In the genomic region with DNA sequence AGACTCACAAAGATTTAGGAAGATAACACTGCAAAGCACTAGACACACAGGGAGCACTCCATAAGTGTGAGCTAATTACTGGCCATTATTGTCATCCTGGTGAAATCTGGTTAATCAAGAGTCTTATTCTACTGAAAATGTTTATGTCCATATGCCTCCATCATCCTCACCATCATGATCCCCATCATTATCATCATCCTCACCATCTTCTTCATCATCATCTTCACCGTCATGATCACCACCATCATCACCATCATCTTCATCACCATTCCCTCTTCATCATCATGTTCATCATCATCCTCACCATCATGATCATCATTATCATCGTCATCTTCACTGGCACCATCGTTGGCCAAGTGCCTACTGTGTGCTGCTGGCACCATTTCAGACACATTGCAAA, we compare ENCODE assay signal across 19 cellular contexts.
A peak's percentile ranks its signal among the peaks of the same experiment; 100 is the strongest.
DNase-seq lines count a peak whose midpoint lies in the region; ATAC-seq and TF ChIP-seq lines count a peak whose summit lies in the region.
"Had no signal": no experiment of that assay in that cellular context is flagged by ENCODE, and none has a peak within 500 bp of the region (broad histone marks: within the 10 kb centered on the region; RNA-seq: fewer than 3 reads in every experiment).

No MANE protein-coding gene starts in this region.

- H3K27ac ChIP-seq in CD4-positive, alpha-beta memory T cell (ENCODE audit: low read depth, low read length): no peak overlapping the region
- H3K27ac ChIP-seq in mesendoderm (ENCODE audit: low read depth, low read length): no peak overlapping the region
- H3K27ac ChIP-seq: A549; BLaER1 treated with 17β-estradiol and CSF1 and Interleukin-3, amounts not matched to agents 10 nM and 100 nM; GM23248 had no signal

- peaks cover 0 to 2% of the 10 kb centered on the region in 2 donors for H3K27me3 Mint-ChIP-seq in CD4-positive, alpha-beta memory T cell
- no peaks in the 10 kb centered on the region for H3K27me3 Mint-ChIP-seq in activated CD4-positive, alpha-beta memory T cell treated with anti-CD3 and anti-CD28 coated beads for 36 hours
- H3K27me3 Mint-ChIP-seq in effector memory CD8-positive, alpha-beta T cell: no peaks in the 10 kb centered on the region
- peaks cover 33% of the 10 kb centered on the region for H3K27me3 Mint-ChIP-seq in mesothelial cell of epicardium (ENCODE audit: low read depth)

- H3K27ac Mint-ChIP-seq in CD4-positive, alpha-beta memory T cell: peak overlapping the region in 4 of 7 donors; percentile 57 to 88 (median 76)
- peak overlapping the region; percentile 57 for H3K27ac Mint-ChIP-seq in activated CD4-positive, alpha-beta memory T cell treated with anti-CD3 and anti-CD28 coated beads for 36 hours
- peak overlapping the region in 1 of 2 donors; percentile 77 for H3K27ac Mint-ChIP-seq in effector memory CD8-positive, alpha-beta T cell
- H3K27ac Mint-ChIP-seq in mesothelial cell of epicardium: no peak overlapping the region

- 100% methylated on average over 1 of the region's 3 CpGs for WGBS in mesendoderm (ENCODE audit: extremely low coverage, insufficient coverage, low lambda C conversion rate)

- no peak overlapping the region for H3K18ac ChIP-seq in mesendoderm (ENCODE audit: low read length)

- no peak overlapping the region for H2BK15ac ChIP-seq in mesendoderm (replicated peaks; ENCODE audit: low read depth)

- intact Hi-C loops in CD4-positive, alpha-beta memory T cell (cut with micrococcal nuclease): loop anchor here (2.0 kb wide), 1 partner anchor 55 kb away; no protein-coding TSS in a partner anchor
- intact Hi-C loops in activated CD4-positive, alpha-beta memory T cell treated with anti-CD3 and anti-CD28 coated beads for 36 hours (cut with micrococcal nuclease): loop anchor here (1.0 to 10.0 kb wide), 3 partner anchors 25 to 365 kb away; no protein-coding TSS in a partner anchor

- CTCF ChIA-PET in CD4-positive, alpha-beta memory T cell (lab: Charles Lee; ENCODE audit: partially characterized antibody): interaction anchor here (1.0 to 2.5 kb wide), 5 partner anchors 25 to 55 kb away, joined by 3 to 12 read pairs (median 6); no protein-coding TSS in a partner anchor
- CTCF ChIA-PET in activated CD4-positive, alpha-beta memory T cell treated with anti-CD3 and anti-CD28 coated beads for 36 hours (lab: Charles Lee): interaction anchor here (0.6 to 7.3 kb wide), 8 partner anchors 13 to 258 kb away, joined by 3 to 35 read pairs (median 3); a partner anchor contains a TSS

- TF ChIP-seq CTCF in mesothelial cell of epicardium (IDR thresholded peaks at IDR 0.05; ENCODE audit: unreplicated experiment): no peak

- H3K56ac ChIP-seq in mesendoderm (ENCODE audit: low read length): no peak overlapping the region

- H2AK5ac ChIP-seq in mesendoderm (ENCODE audit: low read length): no peak overlapping the region

- ATAC-seq in effector memory CD8-positive, alpha-beta T cell (replicated peaks): no peak
- ATAC-seq in GM21786 (IDR thresholded peaks at IDR 0.05; ENCODE audit: unreplicated experiment): no peak
- ATAC-seq: HCT116, K562 had no signal

- POLR2A ChIA-PET in CD4-positive, alpha-beta memory T cell (lab: Charles Lee; ENCODE audit: partially characterized antibody): interaction anchor here (0.7 to 4.5 kb wide), 7 partner anchors 12 to 77 kb away, joined by 3 to 46 read pairs (median 3); a partner anchor contains a TSS
- POLR2A ChIA-PET in activated CD4-positive, alpha-beta memory T cell treated with anti-CD3 and anti-CD28 coated beads for 36 hours (lab: Charles Lee): interaction anchor here (1.0 to 2.5 kb wide), 3 partner anchors 14 to 226 kb away, joined by 3 to 9 read pairs (median 5); no protein-coding TSS in a partner anchor

- no peak overlapping the region for H4K8ac ChIP-seq in mesendoderm (ENCODE audit: low read depth, low read length)

- H3K4me3 ChIP-seq in CD4-positive, alpha-beta memory T cell (ENCODE audit: low read length in 2 of 2): no peak overlapping the region
- H3K4me3 ChIP-seq in mesendoderm (ENCODE audit: low read length): no peak overlapping the region
- H3K4me3 ChIP-seq: A549; BLaER1 treated with 17β-estradiol and CSF1 and Interleukin-3, amounts not matched to agents 10 nM and 100 nM; GM23248; K562 had no signal

- H3K27me3 ChIP-seq in CD4-positive, alpha-beta memory T cell (ENCODE audit: insufficient read depth, low read length): no peaks in the 10 kb centered on the region
- H3K27me3 ChIP-seq in mesendoderm (ENCODE audit: insufficient read depth, low read length, poor library complexity): no peaks in the 10 kb centered on the region
- H3K27me3 ChIP-seq: BLaER1 treated with 17β-estradiol and CSF1 and Interleukin-3, amounts not matched to agents 10 nM and 100 nM had no signal

- no peak overlapping the region for H2BK5ac ChIP-seq in mesendoderm (ENCODE audit: low read length)

- H3K4me2 ChIP-seq in mesendoderm (ENCODE audit: low read length): no peak overlapping the region
- H3K4me2 ChIP-seq: A549; BLaER1 treated with 17β-estradiol and CSF1 and Interleukin-3, amounts not matched to agents 10 nM and 100 nM had no signal

- H2BK120ac ChIP-seq in mesendoderm (ENCODE audit: low read depth, low read length): no peak overlapping the region

- H3K9ac ChIP-seq in mesendoderm (ENCODE audit: low read length): no peak overlapping the region
- H3K9ac ChIP-seq: BLaER1 treated with 17β-estradiol and CSF1 and Interleukin-3, amounts not matched to agents 10 nM and 100 nM; GM23248 had no signal

- H3K9me3 ChIP-seq in CD4-positive, alpha-beta memory T cell (ENCODE audit: control insufficient read depth in 1 of 2, low read length in 2 of 2): no peaks in the 10 kb centered on the region

- H3K36me3 Mint-ChIP-seq in CD4-positive, alpha-beta memory T cell: peaks cover 5 to 11% of the 10 kb centered on the region in 2 donors
- H3K36me3 Mint-ChIP-seq in activated CD4-positive, alpha-beta memory T cell treated with anti-CD3 and anti-CD28 coated beads for 36 hours: peaks cover 6% of the 10 kb centered on the region
- H3K36me3 Mint-ChIP-seq in effector memory CD8-positive, alpha-beta T cell (ENCODE audit: insufficient read depth): peaks cover 5% of the 10 kb centered on the region
- peaks cover 5% of the 10 kb centered on the region for H3K36me3 Mint-ChIP-seq in mesothelial cell of epicardium

- H3K9me3 Mint-ChIP-seq in CD4-positive, alpha-beta memory T cell: peaks cover 1 to 16% (median 5%) of the 10 kb centered on the region in 8 donors
- peaks cover 11% of the 10 kb centered on the region for H3K9me3 Mint-ChIP-seq in activated CD4-positive, alpha-beta memory T cell treated with anti-CD3 and anti-CD28 coated beads for 36 hours
- H3K9me3 Mint-ChIP-seq in effector memory CD8-positive, alpha-beta T cell: peaks cover 0 to 7% of the 10 kb centered on the region in 2 donors
- peaks cover 25% of the 10 kb centered on the region for H3K9me3 Mint-ChIP-seq in mesothelial cell of epicardium

- peak overlapping the region in 2 of 8 donors; percentile 73 to 89 for H3K4me3 Mint-ChIP-seq in CD4-positive, alpha-beta memory T cell
- H3K4me3 Mint-ChIP-seq in activated CD4-positive, alpha-beta memory T cell treated with anti-CD3 and anti-CD28 coated beads for 36 hours: peak overlapping the region; percentile 3
- peak overlapping the region; percentile 0 to 67 for H3K4me3 Mint-ChIP-seq in effector memory CD8-positive, alpha-beta T cell
- no peak overlapping the region for H3K4me3 Mint-ChIP-seq in mesothelial cell of epicardium

- no peaks in the 10 kb centered on the region for H3K36me3 ChIP-seq in CD4-positive, alpha-beta memory T cell (ENCODE audit: insufficient read depth, low read length)
- H3K36me3 ChIP-seq in mesendoderm (ENCODE audit: control insufficient read depth, insufficient read depth, low read length): no peaks in the 10 kb centered on the region
- H3K36me3 ChIP-seq: BLaER1 treated with 17β-estradiol and CSF1 and Interleukin-3, amounts not matched to agents 10 nM and 100 nM had no signal

- peaks cover 56% of the 10 kb centered on the region for H3K4me1 ChIP-seq in CD4-positive, alpha-beta memory T cell (ENCODE audit: insufficient read depth, low read length)
- H3K4me1 ChIP-seq in mesendoderm (ENCODE audit: control insufficient read depth, low read depth, low read length): no peaks in the 10 kb centered on the region
- H3K4me1 ChIP-seq: A549 had no signal

- no peak overlapping the region for H4K5ac ChIP-seq in mesendoderm (ENCODE audit: low read length)

- DNase-seq in activated CD8-positive, alpha-beta memory T cell treated with anti-CD3 and anti-CD28 coated beads, Interleukin-2, amount 50 U/mL, for 48 hours: peak; percentile 7
- no peak for DNase-seq in activated CD8-positive, alpha-beta memory T cell treated with anti-CD3 and anti-CD28 coated beads, Interleukin-2, amount 50 U/mL, for 4 hours
- no peak for DNase-seq in CD4-positive, alpha-beta memory T cell
- DNase-seq in activated CD4-positive, alpha-beta memory T cell treated with anti-CD3 and anti-CD28 coated beads for 36 hours: peak; percentile 6
- no peak for DNase-seq in effector memory CD8-positive, alpha-beta T cell
- DNase-seq in mesendoderm (no peak), mesothelial cell of epicardium (ENCODE audit: low spot score in 2 of 2, unreplicated experiment in 2 of 2) (no peak)
- DNase-seq: COR-L47, GF-D8, GM23248, NCI-H1436, NCI-H2029, NCI-H2171 treated with DMSO at 0.1 percent for 48 hours, NCI-H774 had no signal

- no peaks in the 10 kb centered on the region for H3K79me1 ChIP-seq in mesendoderm (ENCODE audit: low read length)

- H3K23ac ChIP-seq in mesendoderm (ENCODE audit: low read length): no peak overlapping the region

- H3K79me2 ChIP-seq in mesendoderm (ENCODE audit: control insufficient read depth, insufficient read depth, low read length): no peaks in the 10 kb centered on the region

- no peak overlapping the region for H3K4ac ChIP-seq in mesendoderm (ENCODE audit: low read depth, low read length)

- peaks cover 30 to 65% (median 46%) of the 10 kb centered on the region in 4 donors for H3K4me1 Mint-ChIP-seq in CD4-positive, alpha-beta memory T cell
- H3K4me1 Mint-ChIP-seq in activated CD4-positive, alpha-beta memory T cell treated with anti-CD3 and anti-CD28 coated beads for 36 hours (ENCODE audit: low read depth): peaks cover 61% of the 10 kb centered on the region
- peaks cover 29 to 56% of the 10 kb centered on the region in 2 donors for H3K4me1 Mint-ChIP-seq in effector memory CD8-positive, alpha-beta T cell (ENCODE audit: low read depth in 2 of 2)
- H3K4me1 Mint-ChIP-seq in mesothelial cell of epicardium: peaks cover 10% of the 10 kb centered on the region

Comparison
In these comparisons a context has a peak if more than half of its experiments do, and no peak if none do; other contexts are left out.
1. DNase-seq: peak in activated CD8-positive, alpha-beta memory T cell treated with anti-CD3 and anti-CD28 coated beads, Interleukin-2, amount 50 U/mL, for 48 hours (single experiment) and activated CD4-positive, alpha-beta memory T cell treated with anti-CD3 and anti-CD28 coated beads for 36 hours (single experiment); none in activated CD8-positive, alpha-beta memory T cell treated with anti-CD3 and anti-CD28 coated beads, Interleukin-2, amount 50 U/mL, for 4 hours (single experiment), CD4-positive, alpha-beta memory T cell (0 of 5), effector memory CD8-positive, alpha-beta T cell (0 of 3), mesendoderm (single experiment) and mesothelial cell of epicardium (0 of 2).